In genomic region chr10:119595715-119596515, GRCh38 we compare ENCODE assay signal across 8 cellular contexts. TPM values are rescaled to one million over a fixed set of nuclear protein-coding genes. Genes with fewer than 3 reads are reported as not detected.
A peak's percentile ranks its signal among the peaks of the same experiment; 100 is the strongest.
DNase-seq lines count a peak whose midpoint lies in the region; ATAC-seq and TF ChIP-seq lines count a peak whose summit lies in the region.

No MANE protein-coding gene starts in this region.

- no peaks in the 10 kb centered on the region for H3K27me3 Mint-ChIP-seq in activated CD4-positive, alpha-beta T cell treated with anti-CD3 and anti-CD28 coated beads, Interleukin-2, amount 10 ng/mL, durations not matched to agents 7 days and 5 days
- H3K27me3 Mint-ChIP-seq in dendritic cell treated with granulocyte-macrophage colony-stimulating factor and Interleukin-4, amounts not matched to agents 40 ng/mL and 50 ng/mL, for 4 days, result no peaks in the 10 kb centered on the region

- DNase-seq in BE2C (peak; percentile 35), lung (ENCODE audit: low spot score) (peak; percentile 50)
- DNase-seq in activated CD4-positive, alpha-beta T cell treated with anti-CD3 and anti-CD28 coated beads, Interleukin-2, amount 10 ng/mL, durations not matched to agents 7 days and 5 days, result peak; percentile 54
- DNase-seq in stimulated activated CD8-positive, alpha-beta memory T cell treated with anti-CD3 and anti-CD28 coated beads, Interleukin-12 subunit alpha, Interleukin-12 subunit beta, amount 100 ng/mL, for 24 hours (ENCODE audit: extremely low read depth), result peak; percentile 39

- H3K36me3 Mint-ChIP-seq in activated CD4-positive, alpha-beta T cell treated with anti-CD3 and anti-CD28 coated beads, Interleukin-2, amount 10 ng/mL, durations not matched to agents 7 days and 5 days (ENCODE audit: low read depth), result peaks cover 37% of the 10 kb centered on the region
- peaks cover 49% of the 10 kb centered on the region for H3K36me3 Mint-ChIP-seq in dendritic cell treated with granulocyte-macrophage colony-stimulating factor and Interleukin-4, amounts not matched to agents 40 ng/mL and 50 ng/mL, for 4 days (ENCODE audit: low read depth)

- H3K36me3 ChIP-seq in BE2C (peaks cover 24% of the 10 kb centered on the region), KMS-11 (ENCODE audit: insufficient read depth) (no peaks in the 10 kb centered on the region; the same call in 1 of the 2 replicates), lung (ENCODE audit: control insufficient read depth in 2 of 2, insufficient read depth in 2 of 2, low read length in 2 of 2) (no peaks in the 10 kb centered on the region)

- H3K9me3 Mint-ChIP-seq in activated CD4-positive, alpha-beta T cell treated with anti-CD3 and anti-CD28 coated beads, Interleukin-2, amount 10 ng/mL, durations not matched to agents 7 days and 5 days, result no peaks in the 10 kb centered on the region
- H3K9me3 Mint-ChIP-seq in dendritic cell treated with granulocyte-macrophage colony-stimulating factor and Interleukin-4, amounts not matched to agents 40 ng/mL and 50 ng/mL, for 4 days, result no peaks in the 10 kb centered on the region

- H3K9ac ChIP-seq in KMS-11, result peak overlapping the region; percentile 97

- H3K4me1 ChIP-seq in BE2C, result peaks cover 4% of the 10 kb centered on the region
- H3K4me1 ChIP-seq in KMS-11 (ENCODE audit: low read depth, poor library complexity, severe bottlenecking), result peaks cover 41% of the 10 kb centered on the region
- peaks cover 7 to 8% of the 10 kb centered on the region in 2 donors for H3K4me1 ChIP-seq in lung (ENCODE audit: control insufficient read depth in 2 of 2, insufficient read depth in 2 of 2, low read length in 2 of 2)

- peaks cover 53% of the 10 kb centered on the region for H3K4me1 Mint-ChIP-seq in activated CD4-positive, alpha-beta T cell treated with anti-CD3 and anti-CD28 coated beads, Interleukin-2, amount 10 ng/mL, durations not matched to agents 7 days and 5 days
- peaks cover 40% of the 10 kb centered on the region for H3K4me1 Mint-ChIP-seq in dendritic cell treated with granulocyte-macrophage colony-stimulating factor and Interleukin-4, amounts not matched to agents 40 ng/mL and 50 ng/mL, for 4 days (ENCODE audit: low read depth)

- intact Hi-C loops in dendritic cell treated with granulocyte-macrophage colony-stimulating factor and Interleukin-4, amounts not matched to agents 40 ng/mL and 50 ng/mL, for 4 days (cut with micrococcal nuclease), result loop anchor here (1.0 to 10.0 kb wide), 5 partner anchors 56 to 389 kb away; partner anchors contain the start of genes BAG3 and GRK5

- WGBS in lung, 2 donors, result 0% methylated on average over 41 to 48 of the region's 48 CpGs

- H3K4me3 ChIP-seq in BE2C (ENCODE audit: low read depth, low read length) (peak overlapping the region; percentile 92), KMS-11 (IDR thresholded peaks at IDR 0.05; ENCODE audit: insufficient read depth, low read depth, low read length) (peak overlapping the region; percentile 25), lung (peak overlapping the region; percentile 98)

- ATAC-seq in GM19438 (IDR thresholded peaks at IDR 0.05; ENCODE audit: low read depth, unreplicated experiment), result peak; percentile 7
- peak; percentile 34 for ATAC-seq in lung (ENCODE audit: insufficient read depth, low FRiP score)
- no peak for ATAC-seq in HG02678 (IDR thresholded peaks at IDR 0.05; ENCODE audit: unreplicated experiment)

- CTCF ChIA-PET in activated CD4-positive, alpha-beta T cell treated with anti-CD3 and anti-CD28 coated beads, Interleukin-2, amount 10 ng/mL, durations not matched to agents 7 days and 5 days (lab: Charles Lee), result interaction anchor here (1.3 kb wide), 1 partner anchor 54 kb away, joined by 5 read pairs; the partner anchor contains the start of gene RGS10

- peak overlapping the region; percentile 99 for H3K4me3 Mint-ChIP-seq in activated CD4-positive, alpha-beta T cell treated with anti-CD3 and anti-CD28 coated beads, Interleukin-2, amount 10 ng/mL, durations not matched to agents 7 days and 5 days
- H3K4me3 Mint-ChIP-seq in dendritic cell treated with granulocyte-macrophage colony-stimulating factor and Interleukin-4, amounts not matched to agents 40 ng/mL and 50 ng/mL, for 4 days, result peak overlapping the region; percentile 94

- H3K27ac ChIP-seq in KMS-11 (peak overlapping the region; percentile 97), lung (ENCODE audit: low read depth in 1 of 2, low read length in 1 of 2) (peak overlapping the region; percentile 89 to 98)

- H4K20me1 ChIP-seq in KMS-11 (ENCODE audit: insufficient read depth), result peaks cover 16% of the 10 kb centered on the region; the same call in 1 of the 2 replicates

- peaks cover 54% of the 10 kb centered on the region for H3K79me2 ChIP-seq in KMS-11 (ENCODE audit: insufficient read depth, low read depth)

- no peak for TF ChIP-seq CTCF in BE2C (IDR thresholded peaks at IDR 0.05; ENCODE audit: low read depth, low read length)
- no peak for TF ChIP-seq CTCF in KMS-11 (conservative IDR thresholded peaks at IDR 0.05; ENCODE audit: low read depth, low read length)
- no peak for TF ChIP-seq CTCF in lung (IDR thresholded peaks at IDR 0.05; ENCODE audit: control extremely low read depth, extremely low read depth)

- peak overlapping the region; percentile 92 for H3K4me2 ChIP-seq in KMS-11

- H3K27me3 ChIP-seq in BE2C, result no peaks in the 10 kb centered on the region
- no peaks in the 10 kb centered on the region for H3K27me3 ChIP-seq in KMS-11 (ENCODE audit: insufficient read depth, low read depth)
- no peaks in the 10 kb centered on the region for H3K27me3 ChIP-seq in lung (ENCODE audit: control insufficient read depth, insufficient read depth)

- peak overlapping the region; percentile 38 for H2AFZ ChIP-seq in KMS-11 (ENCODE audit: low read depth)

- POLR2A ChIA-PET in activated CD4-positive, alpha-beta T cell treated with anti-CD3 and anti-CD28 coated beads, Interleukin-2, amount 10 ng/mL, durations not matched to agents 7 days and 5 days (lab: Charles Lee), result no interaction called here

- H3K27ac Mint-ChIP-seq in activated CD4-positive, alpha-beta T cell treated with anti-CD3 and anti-CD28 coated beads, Interleukin-2, amount 10 ng/mL, durations not matched to agents 7 days and 5 days, result peak overlapping the region; percentile 94
- H3K27ac Mint-ChIP-seq in dendritic cell treated with granulocyte-macrophage colony-stimulating factor and Interleukin-4, amounts not matched to agents 40 ng/mL and 50 ng/mL, for 4 days, result peak overlapping the region; percentile 95

- no peaks in the 10 kb centered on the region for H3K9me3 ChIP-seq in BE2C
- H3K9me3 ChIP-seq in lung (ENCODE audit: control insufficient read depth in 2 of 2, insufficient read depth in 1 of 2, low read length in 1 of 2), result no peaks in the 10 kb centered on the region

RNA-seq across cellular contexts. Expression of gene TIAL1, which starts 0.8 kb away (rescaled TPM):
- polyA plus RNA-seq in BE2C (2012; ENCODE audit: insufficient read depth, insufficient read length, low read depth), result 84.4 TPM
- total RNA-seq in activated CD4-positive, alpha-beta T cell treated with anti-CD3 and anti-CD28 coated beads, Interleukin-2, amount 10 ng/mL, durations not matched to agents 7 days and 5 days, result 100 to 1,000 TPM; 166 to 174 TPM
- total RNA-seq in lung, result 100 to 1,000 TPM in 1 of 2 donors, 10 to 100 TPM in 1; 77.0 to 149 TPM
- 10 to 100 TPM; 44.0 to 53.9 TPM for polyA plus RNA-seq in lung

RNA-seq across cellular contexts. Expression of gene RGS10, which starts 53.4 kb away (rescaled TPM):
- 6.8 TPM for polyA plus RNA-seq in BE2C (2012; ENCODE audit: insufficient read depth, insufficient read length, low read depth)
- total RNA-seq in activated CD4-positive, alpha-beta T cell treated with anti-CD3 and anti-CD28 coated beads, Interleukin-2, amount 10 ng/mL, durations not matched to agents 7 days and 5 days, result 100 to 1,000 TPM; 151 to 172 TPM
- total RNA-seq in lung, result 10 to 100 TPM; 17.0 to 24.6 TPM
- 10 to 100 TPM; 35.0 to 43.4 TPM for polyA plus RNA-seq in lung

RNA-seq across cellular contexts. Expression of gene BAG3, which starts 55.3 kb away (rescaled TPM):
- polyA plus RNA-seq in BE2C (2012; ENCODE audit: insufficient read depth, insufficient read length, low read depth), result 51.7 TPM
- total RNA-seq in activated CD4-positive, alpha-beta T cell treated with anti-CD3 and anti-CD28 coated beads, Interleukin-2, amount 10 ng/mL, durations not matched to agents 7 days and 5 days, result 10 to 100 TPM; 27.1 to 27.6 TPM
- 10 to 100 TPM; 16.8 to 44.8 TPM for total RNA-seq in lung
- 10 to 100 TPM; 27.5 to 42.7 TPM for polyA plus RNA-seq in lung

Comparison
In these comparisons a context has a peak if more than half of its experiments do, and no peak if none do; other contexts are left out.
1. H3K4me3 ChIP-seq: peak in every context shown above with its lines; median percentile 98 in lung; 92 in BE2C; 25 in KMS-11.
2. RNA of gene RGS10, which starts 53.4 kb away (total RNA-seq): 151 to 172 TPM in activated CD4-positive, alpha-beta T cell treated with anti-CD3 and anti-CD28 coated beads, Interleukin-2, amount 10 ng/mL, durations not matched to agents 7 days and 5 days; 17.0 to 24.6 TPM in lung; every median in the first group is over 4 times any median in the second.
3. Peak in every context shown above with its lines, with median percentiles within 50 percentile points of each other: DNase-seq.